2 cellular contexts compared by ENCODE assay signal in the genomic region with DNA sequence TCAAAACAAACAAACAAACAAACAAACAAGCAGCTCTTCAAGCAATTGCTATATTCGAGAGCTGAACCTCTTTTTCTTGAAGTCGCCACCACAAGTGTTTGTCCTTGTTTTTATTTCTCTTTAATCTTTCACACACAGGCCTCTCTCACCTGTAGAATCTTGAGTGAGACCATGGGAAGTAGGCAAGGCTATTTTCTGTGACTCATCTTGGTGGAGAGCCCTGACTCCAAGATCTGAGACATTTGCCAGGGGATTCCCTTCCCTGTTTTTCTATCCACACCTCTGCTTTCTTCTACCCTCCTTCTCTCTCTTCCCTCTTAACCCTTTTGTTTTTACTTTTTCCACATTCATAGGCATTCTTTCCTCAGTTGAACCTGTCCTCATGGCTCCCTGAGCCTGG.
TF ChIP-seq lines count a peak whose summit lies in the region.

No MANE protein-coding gene starts in this region.

TF ChIP-seq in HEK293, 187 proteins besides CTCF, POLR2A, EP300 and RAD21:
- TF ChIP-seq KLF10 (tag by site-specific recombination; IDR thresholded peaks at IDR 0.05) (no peak), PRDM10 (tag by site-specific recombination; IDR thresholded peaks at IDR 0.05) (peak; percentile 51; the same call in 1 of the 2 replicates), ZNF391 (tag by site-specific recombination; IDR thresholded peaks at IDR 0.05; ENCODE audit: borderline replicate concordance, low read depth) (no peak), ZNF610 (tag by site-specific recombination; IDR thresholded peaks at IDR 0.05; ENCODE audit: borderline replicate concordance) (no peak)

TF ChIP-seq in K562, 482 proteins besides CTCF, POLR2A, EP300 and RAD21:
- TF ChIP-seq PRDM10 (IDR thresholded peaks at IDR 0.05; ENCODE audit: partially characterized antibody) (peak; percentile 69), ZNF699 (CRISPR knock-in tag; IDR thresholded peaks at IDR 0.05; ENCODE audit: insufficient replicate concordance) (no peak)
